In the genomic region with DNA sequence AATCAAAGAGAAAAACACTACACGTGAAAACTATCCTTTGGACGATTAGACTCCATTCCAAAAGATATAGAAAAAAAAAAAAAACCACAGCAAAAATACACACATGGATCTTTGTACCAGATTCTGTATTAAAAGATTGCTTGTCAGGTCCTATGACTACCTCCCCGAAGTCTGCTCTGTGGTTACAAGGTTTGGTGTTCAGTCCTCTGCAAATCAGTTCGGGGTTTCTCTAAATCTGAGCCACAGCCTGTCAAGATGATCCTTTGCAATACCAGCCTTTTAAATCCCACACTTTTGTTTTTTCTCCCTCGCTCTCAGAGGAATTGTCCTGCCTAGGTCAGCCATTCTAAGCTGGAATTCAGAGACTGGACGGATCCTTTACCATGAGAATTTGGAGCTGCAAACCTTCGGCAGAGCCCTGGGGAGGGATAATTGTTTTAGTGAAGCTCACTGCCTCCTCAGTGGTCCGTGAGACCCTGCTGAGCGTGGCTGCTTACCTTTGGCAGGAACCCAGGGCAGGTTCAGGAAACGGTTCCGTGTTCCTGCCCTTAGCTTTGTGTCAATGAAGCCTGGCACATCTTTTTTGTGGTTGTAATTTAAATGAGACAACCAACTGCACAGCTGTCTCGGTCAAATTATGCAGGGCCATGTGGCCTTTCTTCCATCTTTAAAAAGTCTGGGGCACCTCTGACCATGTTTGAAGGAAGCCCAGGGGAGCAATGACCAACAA, we compare ENCODE assay signal across 1 cellular context.
TF ChIP-seq lines count a peak whose summit lies in the region.

No MANE protein-coding gene starts in this region.

TF ChIP-seq in GM12878, 131 proteins besides CTCF, POLR2A, EP300 and RAD21:
- TF ChIP-seq, protein P1, sequence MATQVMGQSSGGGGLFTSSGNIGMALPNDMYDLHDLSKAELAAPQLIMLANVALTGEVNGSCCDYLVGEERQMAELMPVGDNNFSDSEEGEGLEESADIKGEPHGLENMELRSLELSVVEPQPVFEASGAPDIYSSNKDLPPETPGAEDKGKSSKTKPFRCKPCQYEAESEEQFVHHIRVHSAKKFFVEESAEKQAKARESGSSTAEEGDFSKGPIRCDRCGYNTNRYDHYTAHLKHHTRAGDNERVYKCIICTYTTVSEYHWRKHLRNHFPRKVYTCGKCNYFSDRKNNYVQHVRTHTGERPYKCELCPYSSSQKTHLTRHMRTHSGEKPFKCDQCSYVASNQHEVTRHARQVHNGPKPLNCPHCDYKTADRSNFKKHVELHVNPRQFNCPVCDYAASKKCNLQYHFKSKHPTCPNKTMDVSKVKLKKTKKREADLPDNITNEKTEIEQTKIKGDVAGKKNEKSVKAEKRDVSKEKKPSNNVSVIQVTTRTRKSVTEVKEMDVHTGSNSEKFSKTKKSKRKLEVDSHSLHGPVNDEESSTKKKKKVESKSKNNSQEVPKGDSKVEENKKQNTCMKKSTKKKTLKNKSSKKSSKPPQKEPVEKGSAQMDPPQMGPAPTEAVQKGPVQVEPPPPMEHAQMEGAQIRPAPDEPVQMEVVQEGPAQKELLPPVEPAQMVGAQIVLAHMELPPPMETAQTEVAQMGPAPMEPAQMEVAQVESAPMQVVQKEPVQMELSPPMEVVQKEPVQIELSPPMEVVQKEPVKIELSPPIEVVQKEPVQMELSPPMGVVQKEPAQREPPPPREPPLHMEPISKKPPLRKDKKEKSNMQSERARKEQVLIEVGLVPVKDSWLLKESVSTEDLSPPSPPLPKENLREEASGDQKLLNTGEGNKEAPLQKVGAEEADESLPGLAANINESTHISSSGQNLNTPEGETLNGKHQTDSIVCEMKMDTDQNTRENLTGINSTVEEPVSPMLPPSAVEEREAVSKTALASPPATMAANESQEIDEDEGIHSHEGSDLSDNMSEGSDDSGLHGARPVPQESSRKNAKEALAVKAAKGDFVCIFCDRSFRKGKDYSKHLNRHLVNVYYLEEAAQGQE (IDR thresholded peaks at IDR 0.05; ENCODE audit: low read depth, low read length): no peak
- no peak for TF ChIP-seq EGR1 (IDR thresholded peaks at IDR 0.05; ENCODE audit: borderline replicate concordance in 1 of 2, low read depth in 2 of 2, low read length in 2 of 2)
- no peak for TF ChIP-seq KAT2A (conservative IDR thresholded peaks at IDR 0.05; ENCODE audit: control insufficient read depth, low read depth, low read length)
- TF ChIP-seq, protein P2, sequence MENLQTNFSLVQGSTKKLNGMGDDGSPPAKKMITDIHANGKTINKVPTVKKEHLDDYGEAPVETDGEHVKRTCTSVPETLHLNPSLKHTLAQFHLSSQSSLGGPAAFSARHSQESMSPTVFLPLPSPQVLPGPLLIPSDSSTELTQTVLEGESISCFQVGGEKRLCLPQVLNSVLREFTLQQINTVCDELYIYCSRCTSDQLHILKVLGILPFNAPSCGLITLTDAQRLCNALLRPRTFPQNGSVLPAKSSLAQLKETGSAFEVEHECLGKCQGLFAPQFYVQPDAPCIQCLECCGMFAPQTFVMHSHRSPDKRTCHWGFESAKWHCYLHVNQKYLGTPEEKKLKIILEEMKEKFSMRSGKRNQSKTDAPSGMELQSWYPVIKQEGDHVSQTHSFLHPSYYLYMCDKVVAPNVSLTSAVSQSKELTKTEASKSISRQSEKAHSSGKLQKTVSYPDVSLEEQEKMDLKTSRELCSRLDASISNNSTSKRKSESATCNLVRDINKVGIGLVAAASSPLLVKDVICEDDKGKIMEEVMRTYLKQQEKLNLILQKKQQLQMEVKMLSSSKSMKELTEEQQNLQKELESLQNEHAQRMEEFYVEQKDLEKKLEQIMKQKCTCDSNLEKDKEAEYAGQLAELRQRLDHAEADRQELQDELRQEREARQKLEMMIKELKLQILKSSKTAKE (IDR thresholded peaks at IDR 0.05; ENCODE audit: low read depth, poor library complexity, severe bottlenecking): no peak
- TF ChIP-seq, protein P3, sequence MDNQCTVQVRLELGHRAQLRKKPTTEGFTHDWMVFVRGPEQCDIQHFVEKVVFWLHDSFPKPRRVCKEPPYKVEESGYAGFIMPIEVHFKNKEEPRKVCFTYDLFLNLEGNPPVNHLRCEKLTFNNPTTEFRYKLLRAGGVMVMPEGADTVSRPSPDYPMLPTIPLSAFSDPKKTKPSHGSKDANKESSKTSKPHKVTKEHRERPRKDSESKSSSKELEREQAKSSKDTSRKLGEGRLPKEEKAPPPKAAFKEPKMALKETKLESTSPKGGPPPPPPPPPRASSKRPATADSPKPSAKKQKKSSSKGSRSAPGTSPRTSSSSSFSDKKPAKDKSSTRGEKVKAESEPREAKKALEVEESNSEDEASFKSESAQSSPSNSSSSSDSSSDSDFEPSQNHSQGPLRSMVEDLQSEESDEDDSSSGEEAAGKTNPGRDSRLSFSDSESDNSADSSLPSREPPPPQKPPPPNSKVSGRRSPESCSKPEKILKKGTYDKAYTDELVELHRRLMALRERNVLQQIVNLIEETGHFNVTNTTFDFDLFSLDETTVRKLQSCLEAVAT (IDR thresholded peaks at IDR 0.05): no peak
- TF ChIP-seq RUNX3 (IDR thresholded peaks at IDR 0.05; ENCODE audit: low read length): peak; percentile 51
- TF ChIP-seq, protein P4, sequence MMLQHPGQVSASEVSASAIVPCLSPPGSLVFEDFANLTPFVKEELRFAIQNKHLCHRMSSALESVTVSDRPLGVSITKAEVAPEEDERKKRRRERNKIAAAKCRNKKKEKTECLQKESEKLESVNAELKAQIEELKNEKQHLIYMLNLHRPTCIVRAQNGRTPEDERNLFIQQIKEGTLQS (IDR thresholded peaks at IDR 0.05; ENCODE audit: borderline replicate concordance, extremely low read depth, low read depth, low read length): no peak
- no peak for TF ChIP-seq FOXM1 (IDR thresholded peaks at IDR 0.05; ENCODE audit: low read depth, low read length)
- TF ChIP-seq NFIC (IDR thresholded peaks at IDR 0.05; ENCODE audit: low read depth, low read length): 0 out of 2 replicates have a peak, but pooled peaks have one; percentile 9
- TF ChIP-seq MEF2A (IDR thresholded peaks at IDR 0.05; ENCODE audit: insufficient read depth, low read depth, low read length): no peak
- TF ChIP-seq, protein P5, sequence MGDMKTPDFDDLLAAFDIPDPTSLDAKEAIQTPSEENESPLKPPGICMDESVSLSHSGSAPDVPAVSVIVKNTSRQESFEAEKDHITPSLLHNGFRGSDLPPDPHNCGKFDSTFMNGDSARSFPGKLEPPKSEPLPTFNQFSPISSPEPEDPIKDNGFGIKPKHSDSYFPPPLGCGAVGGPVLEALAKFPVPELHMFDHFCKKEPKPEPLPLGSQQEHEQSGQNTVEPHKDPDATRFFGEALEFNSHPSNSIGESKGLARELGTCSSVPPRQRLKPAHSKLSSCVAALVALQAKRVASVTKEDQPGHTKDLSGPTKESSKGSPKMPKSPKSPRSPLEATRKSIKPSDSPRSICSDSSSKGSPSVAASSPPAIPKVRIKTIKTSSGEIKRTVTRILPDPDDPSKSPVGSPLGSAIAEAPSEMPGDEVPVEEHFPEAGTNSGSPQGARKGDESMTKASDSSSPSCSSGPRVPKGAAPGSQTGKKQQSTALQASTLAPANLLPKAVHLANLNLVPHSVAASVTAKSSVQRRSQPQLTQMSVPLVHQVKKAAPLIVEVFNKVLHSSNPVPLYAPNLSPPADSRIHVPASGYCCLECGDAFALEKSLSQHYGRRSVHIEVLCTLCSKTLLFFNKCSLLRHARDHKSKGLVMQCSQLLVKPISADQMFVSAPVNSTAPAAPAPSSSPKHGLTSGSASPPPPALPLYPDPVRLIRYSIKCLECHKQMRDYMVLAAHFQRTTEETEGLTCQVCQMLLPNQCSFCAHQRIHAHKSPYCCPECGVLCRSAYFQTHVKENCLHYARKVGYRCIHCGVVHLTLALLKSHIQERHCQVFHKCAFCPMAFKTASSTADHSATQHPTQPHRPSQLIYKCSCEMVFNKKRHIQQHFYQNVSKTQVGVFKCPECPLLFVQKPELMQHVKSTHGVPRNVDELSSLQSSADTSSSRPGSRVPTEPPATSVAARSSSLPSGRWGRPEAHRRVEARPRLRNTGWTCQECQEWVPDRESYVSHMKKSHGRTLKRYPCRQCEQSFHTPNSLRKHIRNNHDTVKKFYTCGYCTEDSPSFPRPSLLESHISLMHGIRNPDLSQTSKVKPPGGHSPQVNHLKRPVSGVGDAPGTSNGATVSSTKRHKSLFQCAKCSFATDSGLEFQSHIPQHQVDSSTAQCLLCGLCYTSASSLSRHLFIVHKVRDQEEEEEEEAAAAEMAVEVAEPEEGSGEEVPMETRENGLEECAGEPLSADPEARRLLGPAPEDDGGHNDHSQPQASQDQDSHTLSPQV (IDR thresholded peaks at IDR 0.05): no peak
- no peak for TF ChIP-seq RCOR1 (conservative IDR thresholded peaks at IDR 0.05; ENCODE audit: low read depth, low read length)
- TF ChIP-seq ESRRA (IDR thresholded peaks at IDR 0.05; ENCODE audit: low read length): no peak
- no peak for TF ChIP-seq ZNF622 (IDR thresholded peaks at IDR 0.05)
- TF ChIP-seq CREM (IDR thresholded peaks at IDR 0.05; ENCODE audit: low read depth): no peak
- TF ChIP-seq SUZ12 (IDR thresholded peaks at IDR 0.05; ENCODE audit: unreplicated experiment): no peak
- no peak for TF ChIP-seq YBX1 (IDR thresholded peaks at IDR 0.05)
- no peak for TF ChIP-seq TBL1XR1 (IDR thresholded peaks at IDR 0.05; ENCODE audit: low read depth, low read length)
- TF ChIP-seq, protein P6, sequence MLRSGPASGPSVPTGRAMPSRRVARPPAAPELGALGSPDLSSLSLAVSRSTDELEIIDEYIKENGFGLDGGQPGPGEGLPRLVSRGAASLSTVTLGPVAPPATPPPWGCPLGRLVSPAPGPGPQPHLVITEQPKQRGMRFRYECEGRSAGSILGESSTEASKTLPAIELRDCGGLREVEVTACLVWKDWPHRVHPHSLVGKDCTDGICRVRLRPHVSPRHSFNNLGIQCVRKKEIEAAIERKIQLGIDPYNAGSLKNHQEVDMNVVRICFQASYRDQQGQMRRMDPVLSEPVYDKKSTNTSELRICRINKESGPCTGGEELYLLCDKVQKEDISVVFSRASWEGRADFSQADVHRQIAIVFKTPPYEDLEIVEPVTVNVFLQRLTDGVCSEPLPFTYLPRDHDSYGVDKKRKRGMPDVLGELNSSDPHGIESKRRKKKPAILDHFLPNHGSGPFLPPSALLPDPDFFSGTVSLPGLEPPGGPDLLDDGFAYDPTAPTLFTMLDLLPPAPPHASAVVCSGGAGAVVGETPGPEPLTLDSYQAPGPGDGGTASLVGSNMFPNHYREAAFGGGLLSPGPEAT (IDR thresholded peaks at IDR 0.05; ENCODE audit: low read depth): no peak
- TF ChIP-seq SIX5 (IDR thresholded peaks at IDR 0.05; ENCODE audit: low read depth, low read length, severe bottlenecking): no peak
- TF ChIP-seq JUND (IDR thresholded peaks at IDR 0.05; ENCODE audit: low read depth, low read length): no peak
- no peak for TF ChIP-seq ZNF24 (IDR thresholded peaks at IDR 0.05)
- TF ChIP-seq RAD51 (IDR thresholded peaks at IDR 0.05): peak; percentile 20; the same call in 1 of the 2 replicates
- no peak for TF ChIP-seq KLF5 (IDR thresholded peaks at IDR 0.05; ENCODE audit: partially characterized antibody)
- no peak for TF ChIP-seq POU2F2 (IDR thresholded peaks at IDR 0.05; ENCODE audit: borderline replicate concordance, low read depth, low read length)
- TF ChIP-seq, protein P7, sequence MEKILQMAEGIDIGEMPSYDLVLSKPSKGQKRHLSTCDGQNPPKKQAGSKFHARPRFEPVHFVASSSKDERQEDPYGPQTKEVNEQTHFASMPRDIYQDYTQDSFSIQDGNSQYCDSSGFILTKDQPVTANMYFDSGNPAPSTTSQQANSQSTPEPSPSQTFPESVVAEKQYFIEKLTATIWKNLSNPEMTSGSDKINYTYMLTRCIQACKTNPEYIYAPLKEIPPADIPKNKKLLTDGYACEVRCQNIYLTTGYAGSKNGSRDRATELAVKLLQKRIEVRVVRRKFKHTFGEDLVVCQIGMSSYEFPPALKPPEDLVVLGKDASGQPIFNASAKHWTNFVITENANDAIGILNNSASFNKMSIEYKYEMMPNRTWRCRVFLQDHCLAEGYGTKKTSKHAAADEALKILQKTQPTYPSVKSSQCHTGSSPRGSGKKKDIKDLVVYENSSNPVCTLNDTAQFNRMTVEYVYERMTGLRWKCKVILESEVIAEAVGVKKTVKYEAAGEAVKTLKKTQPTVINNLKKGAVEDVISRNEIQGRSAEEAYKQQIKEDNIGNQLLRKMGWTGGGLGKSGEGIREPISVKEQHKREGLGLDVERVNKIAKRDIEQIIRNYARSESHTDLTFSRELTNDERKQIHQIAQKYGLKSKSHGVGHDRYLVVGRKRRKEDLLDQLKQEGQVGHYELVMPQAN (conservative IDR thresholded peaks at IDR 0.05): no peak
- no peak for TF ChIP-seq POLR2AphosphoS5 (IDR thresholded peaks at IDR 0.05; ENCODE audit: low read length)
- TF ChIP-seq, protein P8, sequence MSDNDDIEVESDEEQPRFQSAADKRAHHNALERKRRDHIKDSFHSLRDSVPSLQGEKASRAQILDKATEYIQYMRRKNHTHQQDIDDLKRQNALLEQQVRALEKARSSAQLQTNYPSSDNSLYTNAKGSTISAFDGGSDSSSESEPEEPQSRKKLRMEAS (IDR thresholded peaks at IDR 0.05; ENCODE audit: low read depth, low read length): no peak
- peak; percentile 51; the same call in 1 of the 2 replicates for TF ChIP-seq MXI1 (IDR thresholded peaks at IDR 0.05; ENCODE audit: low read depth, low read length)
